ENCODE assay signal across 20 cellular contexts in the genomic region with DNA sequence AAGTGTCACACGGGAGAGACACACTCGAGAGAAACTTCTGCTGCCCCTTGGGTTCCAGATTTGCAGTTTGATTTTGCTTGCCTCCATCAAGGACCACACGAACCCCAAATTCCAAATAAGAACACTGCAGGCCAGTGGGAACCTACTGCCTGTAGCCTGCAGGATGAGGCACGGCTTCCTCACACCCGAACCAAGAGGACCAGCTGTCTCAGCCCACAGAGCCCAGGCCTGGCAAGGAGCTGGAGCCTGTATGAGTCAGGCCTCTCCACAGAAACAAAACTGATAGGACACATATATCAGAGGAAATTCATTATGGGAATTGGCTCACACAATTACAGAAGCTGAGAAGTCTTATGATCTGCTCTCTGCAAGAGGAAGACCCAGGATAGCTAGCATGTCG.
"Had no signal": no experiment of that assay in that cellular context is flagged by ENCODE, and none has a peak within 500 bp of the region (broad histone marks: within the 10 kb centered on the region; RNA-seq: fewer than 3 reads in every experiment).

No MANE protein-coding gene starts in this region.

- H3K4me3 ChIP-seq: cardiac muscle cell, esophagus squamous epithelium, hepatocyte, right lobe of liver, smooth muscle cell, vagina had no signal

- H3K9me3 ChIP-seq: esophagus squamous epithelium, right lobe of liver, vagina had no signal

- H3K27ac ChIP-seq: cardiac muscle cell, esophagus squamous epithelium, hepatocyte, right lobe of liver, vagina had no signal

- H3K4me1 ChIP-seq: esophagus squamous epithelium, right lobe of liver, vagina had no signal

- H3K36me3 ChIP-seq: cardiac muscle cell, esophagus squamous epithelium, right lobe of liver, vagina had no signal

- ATAC-seq: activated CD4-positive, CD25-positive, alpha-beta regulatory T cell treated with anti-CD3 and anti-CD28 coated beads, Interleukin-2, amount 50 U/mL, for 24 hours; activated naive CD4-positive, alpha-beta T cell treated with anti-CD3 and anti-CD28 coated beads, Interleukin-2, amount 50 U/mL, for 72 hours; effector memory CD8-positive, alpha-beta T cell; stimulated activated naive CD8-positive, alpha-beta T cell treated with anti-CD3 and anti-CD28 coated beads, Interleukin-15, amount 100 ng/mL, for 72 hours had no signal

- DNase-seq: activated CD8-positive, alpha-beta memory T cell treated with anti-CD3 and anti-CD28 coated beads for 24 hours; activated gamma-delta T cell treated with Interleukin-2 at 50 U/mL for 16 hours; dermis blood vessel endothelial cell; effector memory CD8-positive, alpha-beta T cell; esophagus squamous epithelium; foreskin fibroblast; islet precursor cell; nephron progenitor cell; nucleus accumbens; stimulated activated CD4-positive, alpha-beta T cell treated with anti-CD3 and anti-CD28 coated beads, Interleukin-4, amount 100 ng/mL, for 1 hour; stimulated activated naive CD8-positive, alpha-beta T cell treated with anti-CD3 and anti-CD28 coated beads, Interleukin-15, amount 100 ng/mL, for 72 hours; T1000; trophoblast cell had no signal

- H3K27me3 ChIP-seq: cardiac muscle cell, hepatocyte, right lobe of liver, vagina had no signal
